10 cellular contexts compared by ENCODE assay signal in genomic region chr13:68588623-68589022, GRCh38.
DNase-seq lines count a peak whose midpoint lies in the region; ATAC-seq and TF ChIP-seq lines count a peak whose summit lies in the region.
"Had no signal": no experiment of that assay in that cellular context is flagged by ENCODE, and none has a peak within 500 bp of the region (broad histone marks: within the 10 kb centered on the region; RNA-seq: fewer than 3 reads in every experiment).

No MANE protein-coding gene starts in this region.

- no peaks in the 10 kb centered on the region for H3K9me3 Mint-ChIP-seq in endodermal cell
- H3K9me3 Mint-ChIP-seq: activated CD4-positive, alpha-beta T cell treated with anti-CD3 and anti-CD28 coated beads, Interleukin-2, amount 10 ng/mL, durations not matched to agents 24 days and 14 days had no signal

- no peak overlapping the region for H3K4me3 Mint-ChIP-seq in endodermal cell
- H3K4me3 Mint-ChIP-seq: activated CD4-positive, alpha-beta T cell treated with anti-CD3 and anti-CD28 coated beads, Interleukin-2, amount 10 ng/mL, durations not matched to agents 24 days and 14 days had no signal

- intact Hi-C loops in right cardiac atrium (cut with DNase I) (no loop called here), Right ventricle myocardium inferior (cut with DNase I) (no loop called here), Right ventricle myocardium superior (cut with DNase I) (no loop called here)

- no peaks in the 10 kb centered on the region for H3K27me3 ChIP-seq in endodermal cell (ENCODE audit: control insufficient read depth, insufficient read depth, low read length, poor library complexity, severe bottlenecking)
- H3K27me3 ChIP-seq in right cardiac atrium (ENCODE audit: control insufficient read depth, insufficient read depth), result no peaks in the 10 kb centered on the region

- H3K36me3 ChIP-seq in endodermal cell (ENCODE audit: control insufficient read depth, insufficient read depth, low read length), result no peaks in the 10 kb centered on the region

- no peaks in the 10 kb centered on the region for H3K4me1 ChIP-seq in endodermal cell (ENCODE audit: control insufficient read depth, insufficient read depth, low read length)
- H3K4me1 ChIP-seq in right cardiac atrium (ENCODE audit: control insufficient read depth, insufficient read depth, low read length), result no peaks in the 10 kb centered on the region

- no peak for TF ChIP-seq CTCF in endodermal cell (conservative IDR thresholded peaks at IDR 0.05)

- H3K4me3 ChIP-seq in endodermal cell (ENCODE audit: low read length) (no peak overlapping the region), right cardiac atrium (ENCODE audit: low read length) (no peak overlapping the region)

- H3K4me1 Mint-ChIP-seq in endodermal cell, result no peaks in the 10 kb centered on the region
- H3K4me1 Mint-ChIP-seq: activated CD4-positive, alpha-beta T cell treated with anti-CD3 and anti-CD28 coated beads, Interleukin-2, amount 10 ng/mL, durations not matched to agents 24 days and 14 days had no signal

- H3K36me3 Mint-ChIP-seq in endodermal cell (ENCODE audit: low read depth), result no peaks in the 10 kb centered on the region

- H3K27ac Mint-ChIP-seq in endodermal cell, result peak overlapping the region; percentile 17
- H3K27ac Mint-ChIP-seq: activated CD4-positive, alpha-beta T cell treated with anti-CD3 and anti-CD28 coated beads, Interleukin-2, amount 10 ng/mL, durations not matched to agents 24 days and 14 days had no signal

- 93 to 100% methylated on average over 3 to 4 of the region's 4 CpGs for WGBS in endodermal cell (ENCODE audit: insufficient coverage in 1 of 2, insufficient read length in 1 of 2), 2 experiments
- 63% methylated on average over 4 of the region's 4 CpGs for whole genome bisulfite sequencing in right cardiac atrium

- H3K27me3 Mint-ChIP-seq in endodermal cell (ENCODE audit: insufficient read depth), result no peaks in the 10 kb centered on the region
- H3K27me3 Mint-ChIP-seq: activated CD4-positive, alpha-beta T cell treated with anti-CD3 and anti-CD28 coated beads, Interleukin-2, amount 10 ng/mL, durations not matched to agents 24 days and 14 days had no signal

- ATAC-seq in GM19023 (IDR thresholded peaks at IDR 0.05; ENCODE audit: unreplicated experiment) (peak; percentile 100), HG02678 (IDR thresholded peaks at IDR 0.05; ENCODE audit: unreplicated experiment) (peak; percentile 100), HG03558 (IDR thresholded peaks at IDR 0.05; ENCODE audit: extremely low read depth, unreplicated experiment) (peak; percentile 98), right cardiac atrium (no peak), Right ventricle myocardium inferior (no peak), Right ventricle myocardium superior (ENCODE audit: poor library complexity) (no peak)

- H3K27ac ChIP-seq in endodermal cell (ENCODE audit: low read depth, low read length), result no peak overlapping the region
- H3K27ac ChIP-seq in right cardiac atrium (ENCODE audit: low read length), result no peak overlapping the region

- DNase-seq in endodermal cell (no peak), right cardiac atrium (no peak), Right ventricle myocardium inferior (ENCODE audit: missing footprints) (no peak), Right ventricle myocardium superior (no peak), 8988T (no peak)
- DNase-seq: activated CD4-positive, alpha-beta T cell treated with anti-CD3 and anti-CD28 coated beads, Interleukin-2, amount 10 ng/mL, durations not matched to agents 24 days and 14 days; NCI-H748 treated with DMSO at 0.1 percent for 48 hours had no signal

- H3K9me3 ChIP-seq in endodermal cell (ENCODE audit: control insufficient read depth, low read length) (no peaks in the 10 kb centered on the region), right cardiac atrium (ENCODE audit: control insufficient read depth, low read length) (no peaks in the 10 kb centered on the region)

- no peak overlapping the region for H3K9ac ChIP-seq in endodermal cell (ENCODE audit: extremely low read depth, low read length, poor library complexity, severe bottlenecking)

Comparison
In these comparisons a context has a peak if more than half of its experiments do, and no peak if none do; other contexts are left out.
1. ATAC-seq: peak in GM19023 (single experiment), HG02678 (single experiment) and HG03558 (single experiment); none in right cardiac atrium (0 of 2), Right ventricle myocardium inferior (single experiment) and Right ventricle myocardium superior (single experiment).